8 cellular contexts compared by ENCODE assay signal in the genomic region with DNA sequence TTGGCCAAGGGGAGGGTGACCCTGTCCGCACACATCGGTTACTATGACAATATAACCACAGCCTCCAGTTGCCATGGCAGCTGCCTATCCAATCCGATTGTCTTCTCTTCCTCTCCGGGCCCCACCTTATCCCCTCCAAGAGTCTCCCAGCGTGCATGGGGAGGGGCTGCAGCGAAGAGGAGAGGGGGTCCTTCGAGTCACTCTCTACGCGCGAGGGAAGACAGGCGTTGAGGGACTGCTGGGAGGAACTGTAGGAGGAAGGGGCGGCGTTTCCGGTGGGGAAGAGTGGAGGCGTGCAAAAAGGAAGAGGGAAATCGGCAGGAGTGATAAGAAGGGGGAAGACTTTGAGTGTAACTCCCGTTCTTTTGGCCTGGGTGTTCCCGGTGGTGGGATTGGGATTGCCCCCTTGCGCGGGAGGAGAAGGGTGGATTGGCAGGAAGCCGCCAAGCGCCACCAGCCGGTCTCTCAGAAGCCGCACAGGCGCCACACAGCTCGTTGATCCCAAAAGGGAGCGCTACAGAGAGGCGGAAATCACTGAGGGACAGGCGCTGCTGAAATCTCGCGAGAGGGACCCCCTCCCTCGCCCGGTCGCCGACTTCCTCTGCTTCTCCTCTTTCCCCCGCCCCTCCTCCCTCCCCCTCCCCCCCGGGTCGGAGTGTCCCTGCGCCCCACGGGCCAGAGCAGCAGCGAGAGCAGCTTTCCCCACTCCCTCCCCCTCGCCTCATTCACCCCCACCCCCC. TPM values are rescaled to one million over a fixed set of nuclear protein-coding genes. Genes with fewer than 3 reads are reported as not detected.
DNase-seq lines count a peak whose midpoint lies in the region; ATAC-seq and TF ChIP-seq lines count a peak whose summit lies in the region.

No MANE protein-coding gene starts in this region.

- peaks cover 11% of the 10 kb centered on the region for H3K36me3 Mint-ChIP-seq in activated naive CD4-positive, alpha-beta T cell treated with anti-CD3 and anti-CD28 coated beads, Interleukin-2, amount 10 ng/mL, durations not matched to agents 7 days and 5 days

- CTCF ChIA-PET in activated naive CD4-positive, alpha-beta T cell treated with anti-CD3 and anti-CD28 coated beads, Interleukin-2, amount 10 ng/mL, durations not matched to agents 7 days and 5 days (lab: Charles Lee), result interaction anchor here (1.6 kb wide), 1 partner anchor 161 kb away, joined by 5 read pairs; no protein-coding TSS in a partner anchor

- TF ChIP-seq EP300 in gastroesophageal sphincter (IDR thresholded peaks at IDR 0.05), result no peak

- in situ Hi-C loops in SK-MEL-5 (cut with HindIII; ENCODE audit: low pct_unique_long_range_greater_than_20kb, low sequenced_read_pairs), result no loop called here

- peaks cover 26% of the 10 kb centered on the region for H3K4me1 Mint-ChIP-seq in activated naive CD4-positive, alpha-beta T cell treated with anti-CD3 and anti-CD28 coated beads, Interleukin-2, amount 10 ng/mL, durations not matched to agents 7 days and 5 days

- H3K36me3 ChIP-seq in gastroesophageal sphincter (no peaks in the 10 kb centered on the region), neutrophil (no peaks in the 10 kb centered on the region)

- no peaks in the 10 kb centered on the region for H3K9me3 Mint-ChIP-seq in activated naive CD4-positive, alpha-beta T cell treated with anti-CD3 and anti-CD28 coated beads, Interleukin-2, amount 10 ng/mL, durations not matched to agents 7 days and 5 days

- no peak for TF ChIP-seq POLR2A in gastroesophageal sphincter (IDR thresholded peaks at IDR 0.05)

- peaks cover 5% of the 10 kb centered on the region for H3K27me3 Mint-ChIP-seq in activated naive CD4-positive, alpha-beta T cell treated with anti-CD3 and anti-CD28 coated beads, Interleukin-2, amount 10 ng/mL, durations not matched to agents 7 days and 5 days

- WGBS in gastroesophageal sphincter (ENCODE audit: low coverage in 1 of 2), 2 donors, result 1% methylated on average over 14 to 21 of the region's 42 CpGs

- no peaks in the 10 kb centered on the region for H3K9me3 ChIP-seq in gastroesophageal sphincter
- no peaks in the 10 kb centered on the region for H3K9me3 ChIP-seq in neutrophil

- H3K4me3 Mint-ChIP-seq in activated naive CD4-positive, alpha-beta T cell treated with anti-CD3 and anti-CD28 coated beads, Interleukin-2, amount 10 ng/mL, durations not matched to agents 7 days and 5 days, result peak overlapping the region; percentile 79

- H3K27ac Mint-ChIP-seq in activated naive CD4-positive, alpha-beta T cell treated with anti-CD3 and anti-CD28 coated beads, Interleukin-2, amount 10 ng/mL, durations not matched to agents 7 days and 5 days, result peak overlapping the region; percentile 93

- H3K4me3 ChIP-seq in HFF-Myc (replicated peaks; ENCODE audit: low read depth, low read length) (peak overlapping the region; percentile 93), gastroesophageal sphincter (peak overlapping the region; percentile 61 to 81), neutrophil (ENCODE audit: low read depth in 1 of 2, low read length in 1 of 2) (peak overlapping the region; percentile 95)

- TF ChIP-seq CTCF in HFF-Myc (IDR thresholded peaks at IDR 0.05; ENCODE audit: low read depth, low read length, missing control alignments), result no peak
- TF ChIP-seq CTCF in gastroesophageal sphincter (IDR thresholded peaks at IDR 0.05), result peak in 1 of 4 experiments; percentile 34
- TF ChIP-seq CTCF in neutrophil (IDR thresholded peaks at IDR 0.05), result peak; percentile 36

- no peaks in the 10 kb centered on the region for H3K27me3 ChIP-seq in gastroesophageal sphincter
- no peaks in the 10 kb centered on the region for H3K27me3 ChIP-seq in neutrophil

- DNase-seq in GF-D8 (lab: John Stamatoyannopoulos, UW) (peak; percentile 90), HFF-Myc (ENCODE audit: extremely low read depth, low read depth) (peak; percentile 96), NAMALWA (ENCODE audit: low spot score) (peak; percentile 99), SK-MEL-5 (ENCODE audit: low read depth, low spot score) (peak; percentile 95), substantia nigra (lab: John Stamatoyannopoulos, UW) (peak; percentile 85 to 99 (median 97))
- DNase-seq in activated naive CD4-positive, alpha-beta T cell treated with anti-CD3 and anti-CD28 coated beads, Interleukin-2, amount 10 ng/mL, durations not matched to agents 7 days and 5 days, result peak; percentile 98

- H3K4me1 ChIP-seq in gastroesophageal sphincter (peaks cover 0 to 40% (median 6%) of the 10 kb centered on the region in 3 donors), neutrophil (ENCODE audit: control insufficient read depth in 1 of 2, insufficient read depth in 1 of 2, low read depth in 1 of 2, low read length in 1 of 2) (peaks cover 59 to 60% of the 10 kb centered on the region in 2 experiments)

- H3K27ac ChIP-seq in gastroesophageal sphincter (peak overlapping the region; percentile 91 to 99 (median 94)), neutrophil (peak overlapping the region; percentile 95), substantia nigra (ENCODE audit: low read depth, low read length, poor library complexity, severe bottlenecking) (peak overlapping the region; percentile 95)

- peak; percentile 88 for ATAC-seq in gastroesophageal sphincter

RNA-seq across cellular contexts. Expression of a gene that starts 0.4 kb away (rescaled TPM):
- total RNA-seq in SK-MEL-5 (2014; rRNA removed; shearing (Covaris generic)), result 15.8 and 21.1 TPM in 2 replicates
- 33.1 and 41.4 TPM in 2 replicates for polyA plus RNA-seq in SK-MEL-5 (2015; cell fraction: cytosol; rRNA removed)
- 48.2 and 61.3 TPM in 2 replicates for polyA plus RNA-seq in SK-MEL-5 (2015; cell fraction: nucleus; rRNA removed)
- total RNA-seq in gastroesophageal sphincter, result 10 to 100 TPM; 31.9 to 55.9 (median 38.2) TPM

RNA-seq across cellular contexts. Expression of a gene that starts 53.7 kb away (rescaled TPM):
- 0.03 and 0.08 TPM in 2 replicates for total RNA-seq in SK-MEL-5 (2014; rRNA removed; shearing (Covaris generic))
- 0.12 and 0.51 TPM in 2 replicates for polyA plus RNA-seq in SK-MEL-5 (2015; cell fraction: cytosol; rRNA removed)
- polyA plus RNA-seq in SK-MEL-5 (2015; cell fraction: nucleus; rRNA removed), result 0.04 TPM in 1 of 2 replicates, not detected in the other
- 1 to 10 TPM in 3 of 4 donors, under 1 TPM in 1; 0.93 to 2.2 (median 1.9) TPM for total RNA-seq in gastroesophageal sphincter

Comparison
In these comparisons a context has a peak if more than half of its experiments do, and no peak if none do; other contexts are left out.
1. Peak in every context shown above with its lines: DNase-seq, ATAC-seq, H3K4me3 ChIP-seq and H3K27ac ChIP-seq.